ENCODE assay signal across 17 cellular contexts in genomic region chr10:28942012-28942411, GRCh38.
"Had no signal": no experiment of that assay in that cellular context is flagged by ENCODE, and none has a peak within 500 bp of the region (broad histone marks: within the 10 kb centered on the region; RNA-seq: fewer than 3 reads in every experiment).

No MANE protein-coding gene starts in this region.

- H3K27me3 Mint-ChIP-seq: stimulated activated naive B cell treated with anti-CD40 and anti-IgM and Interleukin-4, amounts not matched to agents 10 μg/mL and 1 μg/mL and 100 μg/mL, for 72 hours had no signal

- H3K4me1 Mint-ChIP-seq: naive thymus-derived CD4-positive, alpha-beta T cell; stimulated activated naive B cell treated with anti-CD40 and anti-IgM and Interleukin-4, amounts not matched to agents 10 μg/mL and 1 μg/mL and 100 μg/mL, for 72 hours; stimulated activated naive CD8-positive, alpha-beta T cell treated with anti-CD3 and anti-CD28 coated beads, Interleukin-15, amount 100 ng/mL, for 72 hours had no signal

- H3K4me3 Mint-ChIP-seq: naive thymus-derived CD4-positive, alpha-beta T cell; nephron progenitor cell; stimulated activated naive B cell treated with anti-CD40 and anti-IgM and Interleukin-4, amounts not matched to agents 10 μg/mL and 1 μg/mL and 100 μg/mL, for 72 hours; stimulated activated naive CD8-positive, alpha-beta T cell treated with anti-CD3 and anti-CD28 coated beads, Interleukin-15, amount 100 ng/mL, for 72 hours had no signal

- H3K9me3 Mint-ChIP-seq: stimulated activated naive CD8-positive, alpha-beta T cell treated with anti-CD3 and anti-CD28 coated beads, Interleukin-15, amount 100 ng/mL, for 72 hours had no signal

- H3K36me3 Mint-ChIP-seq: naive thymus-derived CD4-positive, alpha-beta T cell; stimulated activated naive B cell treated with anti-CD40 and anti-IgM and Interleukin-4, amounts not matched to agents 10 μg/mL and 1 μg/mL and 100 μg/mL, for 72 hours had no signal

- H3K27ac Mint-ChIP-seq: naive thymus-derived CD4-positive, alpha-beta T cell; stimulated activated naive B cell treated with anti-CD40 and anti-IgM and Interleukin-4, amounts not matched to agents 10 μg/mL and 1 μg/mL and 100 μg/mL, for 72 hours; stimulated activated naive CD8-positive, alpha-beta T cell treated with anti-CD3 and anti-CD28 coated beads, Interleukin-15, amount 100 ng/mL, for 72 hours had no signal

- DNase-seq: effector memory CD4-positive, alpha-beta T cell; heart left ventricle; hippocampal formation; left colon; mesendoderm; naive thymus-derived CD4-positive, alpha-beta T cell; nephron progenitor cell; psoas muscle; retina; spleen; stimulated activated CD4-positive, alpha-beta T cell treated with anti-CD3 and anti-CD28 coated beads, Interleukin-15, amount 100 ng/mL, for 24 hours; stimulated activated CD4-positive, alpha-beta T cell treated with anti-CD3 and anti-CD28 coated beads, Interleukin-1b, Interleukin-23, amount 100 ng/mL, for 48 hours; stimulated activated CD4-positive, alpha-beta T cell treated with anti-CD3 and anti-CD28 coated beads, Interleukin-4, amount 100 ng/mL, for 4 hours; stimulated activated naive B cell treated with anti-CD40 and anti-IgM and Interleukin-4, amounts not matched to agents 10 μg/mL and 1 μg/mL and 100 μg/mL, for 72 hours; stimulated activated naive CD8-positive, alpha-beta T cell treated with anti-CD3 and anti-CD28 coated beads, Interleukin-15, amount 100 ng/mL, for 72 hours; testis; transverse colon had no signal
